14 cellular contexts compared by ENCODE assay signal in genomic region chr11:763549-764321, GRCh38. TPM values are rescaled to one million over a fixed set of nuclear protein-coding genes. Genes with fewer than 3 reads are reported as not detected.
DNase-seq lines count a peak whose midpoint lies in the region; ATAC-seq and TF ChIP-seq lines count a peak whose summit lies in the region.
"Had no signal": no experiment of that assay in that cellular context is flagged by ENCODE, and none has a peak within 500 bp of the region (broad histone marks: within the 10 kb centered on the region; RNA-seq: fewer than 3 reads in every experiment).

No MANE protein-coding gene starts in this region.

- intact Hi-C loops in esophagus squamous epithelium (cut with DNase I), result no loop called here

- peaks cover 40 to 97% (median 61%) of the 10 kb centered on the region in 3 donors for H3K36me3 ChIP-seq in esophagus squamous epithelium
- H3K36me3 ChIP-seq in MG63, result peaks cover 88% of the 10 kb centered on the region

- CTCF ChIA-PET in RWPE1 (lab: Yijun Ruan, JAX), result interaction anchor here (0.5 to 3.0 kb wide), 4 partner anchors 26 to 136 kb away, joined by 3 to 10 read pairs (median 5); no protein-coding TSS in a partner anchor

- no peak for ATAC-seq in HG03175 (IDR thresholded peaks at IDR 0.05; ENCODE audit: unreplicated experiment)
- ATAC-seq: naive thymus-derived CD8-positive, alpha-beta T cell had no signal

- DNase-seq in activated CD8-positive, alpha-beta memory T cell treated with anti-CD3 and anti-CD28 coated beads, Interleukin-2, amount 50 U/mL, for 48 hours, result peak; percentile 56
- no peak for DNase-seq in activated CD8-positive, alpha-beta memory T cell treated with anti-CD3 and anti-CD28 coated beads for 24 hours
- DNase-seq in RWPE1 (ENCODE audit: low spot score) (no peak), esophagus squamous epithelium (lab: John Stamatoyannopoulos, UW) (no peak), GF-D8 (lab: John Stamatoyannopoulos, UW) (no peak), MG63 (no peak)
- DNase-seq: activated CD4-positive, CD25-positive, alpha-beta regulatory T cell; activated naive CD8-positive, alpha-beta T cell treated with anti-CD3 and anti-CD28 coated beads, Interleukin-2, amount 10 ng/mL, durations not matched to agents 7 days and 5 days; MV-4-11; naive thymus-derived CD8-positive, alpha-beta T cell; stimulated activated CD4-positive, alpha-beta T cell treated with anti-CD3 and anti-CD28 coated beads, Interleukin-4, amount 100 ng/mL, for 1 hour had no signal

- 73 to 79% methylated on average over 14 of the region's 22 CpGs for WGBS in esophagus squamous epithelium, 2 donors

- H3K4me3 ChIP-seq in esophagus squamous epithelium (no peak overlapping the region), MG63 (no peak overlapping the region)
- H3K4me3 ChIP-seq: right lobe of liver had no signal

- POLR2A ChIA-PET in RWPE1 (lab: Yijun Ruan, JAX; ENCODE audit: low non-redundant PET), result interaction anchor here (1.3 kb wide), 1 partner anchor 36 kb away, joined by 14 read pairs; no protein-coding TSS in a partner anchor

- TF ChIP-seq CTCF in RWPE1 (conservative IDR thresholded peaks at IDR 0.05; ENCODE audit: low read depth) (no peak), esophagus squamous epithelium (IDR thresholded peaks at IDR 0.05) (peak in 2 of 6 experiments; percentile 25 to 43)

- H3K27me3 ChIP-seq in esophagus squamous epithelium (no peaks in the 10 kb centered on the region), MG63 (no peaks in the 10 kb centered on the region)
- H3K27me3 ChIP-seq: right lobe of liver had no signal

- H3K4me1 ChIP-seq in esophagus squamous epithelium, result peaks cover 0 to 36% (median 7%) of the 10 kb centered on the region in 3 donors
- H3K4me1 ChIP-seq: right lobe of liver had no signal

- H3K27ac ChIP-seq in RWPE1 (peak overlapping the region; percentile 95), esophagus squamous epithelium (peak overlapping the region; percentile 78 to 89 (median 86)), temporal lobe (ENCODE audit: low read depth, low read length) (peak overlapping the region; percentile 38)
- H3K27ac ChIP-seq: right lobe of liver had no signal

- no peaks in the 10 kb centered on the region for H3K9me3 ChIP-seq in esophagus squamous epithelium
- no peaks in the 10 kb centered on the region for H3K9me3 ChIP-seq in MG63
- H3K9me3 ChIP-seq: right lobe of liver had no signal

- no peak for TF ChIP-seq POLR2A in esophagus squamous epithelium (IDR thresholded peaks at IDR 0.05)

RNA-seq across cellular contexts. Expression of gene GATD1, which starts 13.6 kb away (rescaled TPM):
- total RNA-seq in esophagus squamous epithelium (10 to 100 TPM; 20.2 to 38.7 (median 21.6) TPM), temporal lobe (24.8 TPM)
- 46.1 and 80.1 TPM in 2 replicates for total RNA-seq in MG63 (2014; rRNA removed; shearing (Covaris generic); ENCODE audit: low replicate concordance)

RNA-seq across cellular contexts. Expression of gene TALDO1, which starts 16.5 kb away (rescaled TPM):
- total RNA-seq in esophagus squamous epithelium (100 to 1,000 TPM; 311 to 629 (median 504) TPM), temporal lobe (56.3 TPM)
- total RNA-seq in MG63 (2014; rRNA removed; shearing (Covaris generic); ENCODE audit: low replicate concordance), result 200 and 209 TPM in 2 replicates

RNA-seq across cellular contexts. Expression of gene CEND1, which starts 26.2 kb away (rescaled TPM):
- total RNA-seq in esophagus squamous epithelium (under 1 TPM in 1 of 4 donors, not detected in 3; 0.15 TPM), temporal lobe (8.6 TPM)
- total RNA-seq in MG63 (2014; rRNA removed; shearing (Covaris generic); ENCODE audit: low replicate concordance), result not detected in 2 replicates
- total RNA-seq: naive thymus-derived CD8-positive, alpha-beta T cell; right lobe of liver had no signal

RNA-seq across cellular contexts. Expression of gene SLC25A22, which starts 34.3 kb away (rescaled TPM):
- 10 to 100 TPM in 2 of 4 donors, 1 to 10 TPM in 2; 4.0 to 14.7 (median 9.8) TPM for total RNA-seq in esophagus squamous epithelium
- total RNA-seq in temporal lobe, result 19.7 TPM
- total RNA-seq in MG63 (2014; rRNA removed; shearing (Covaris generic); ENCODE audit: low replicate concordance), result 28.6 and 31.3 TPM in 2 replicates

RNA-seq across cellular contexts. Expression of gene PIDD1, which starts 41.3 kb away (rescaled TPM):
- total RNA-seq in esophagus squamous epithelium (10 to 100 TPM in 3 of 4 donors, 1 to 10 TPM in 1; 9.3 to 14.3 (median 10.6) TPM), temporal lobe (4.9 TPM)
- total RNA-seq in MG63 (2014; rRNA removed; shearing (Covaris generic); ENCODE audit: low replicate concordance), result 4.9 and 10.8 TPM in 2 replicates

Comparison
In these comparisons a context has a peak if more than half of its experiments do, and no peak if none do; other contexts are left out.
1. H3K27ac ChIP-seq: peak in every context shown above with its lines; median percentile 95 in RWPE1; 86 in esophagus squamous epithelium; 38 in temporal lobe.